Comparison of ENCODE assay signal across 8 cellular contexts in the genomic region with DNA sequence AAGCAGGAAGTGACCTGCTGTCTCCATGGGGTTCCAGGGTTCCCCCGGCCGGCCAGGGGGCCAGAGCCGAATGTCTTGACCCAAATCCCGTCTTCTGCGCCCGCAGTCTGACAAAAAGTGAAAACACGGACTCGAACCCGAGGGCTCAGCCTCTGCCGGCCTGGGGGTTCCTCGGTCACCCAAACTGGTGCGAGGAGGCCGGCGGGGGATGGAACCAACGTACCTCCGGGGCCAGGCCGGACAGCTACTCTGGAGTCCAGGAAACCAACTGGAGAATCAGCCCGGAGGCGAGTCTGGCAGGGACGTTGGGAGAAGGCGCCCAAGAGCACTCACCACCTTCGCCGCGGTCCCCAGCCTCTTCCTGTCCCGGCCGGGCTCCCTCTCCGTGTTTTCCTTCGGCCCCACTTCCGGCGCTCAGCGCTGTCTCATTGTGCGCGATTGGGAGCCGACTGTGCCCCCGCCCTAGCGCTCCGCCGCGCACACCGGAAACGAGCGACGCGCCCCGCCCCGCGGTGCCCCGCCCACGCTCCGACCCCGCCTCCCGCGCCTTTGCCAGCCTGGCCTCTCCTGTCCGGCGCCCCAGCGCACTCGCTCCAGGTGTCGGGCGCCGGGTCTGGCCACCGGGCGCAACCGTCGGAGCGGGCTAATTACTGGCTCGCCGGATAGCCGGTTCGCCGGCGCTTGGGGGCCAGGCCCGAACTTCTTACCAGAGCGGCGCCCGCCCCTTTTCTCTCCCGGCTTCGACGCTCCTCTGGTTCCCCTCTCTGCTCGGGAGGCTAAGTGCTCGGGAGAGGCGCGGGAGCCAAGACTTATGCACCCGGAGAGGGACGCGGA. TPM values are rescaled to one million over a fixed set of nuclear protein-coding genes. Genes with fewer than 3 reads are reported as not detected.
DNase-seq lines count a peak whose midpoint lies in the region; ATAC-seq, FAIRE-seq and TF ChIP-seq lines count a peak whose summit lies in the region.

A gene with protein sequence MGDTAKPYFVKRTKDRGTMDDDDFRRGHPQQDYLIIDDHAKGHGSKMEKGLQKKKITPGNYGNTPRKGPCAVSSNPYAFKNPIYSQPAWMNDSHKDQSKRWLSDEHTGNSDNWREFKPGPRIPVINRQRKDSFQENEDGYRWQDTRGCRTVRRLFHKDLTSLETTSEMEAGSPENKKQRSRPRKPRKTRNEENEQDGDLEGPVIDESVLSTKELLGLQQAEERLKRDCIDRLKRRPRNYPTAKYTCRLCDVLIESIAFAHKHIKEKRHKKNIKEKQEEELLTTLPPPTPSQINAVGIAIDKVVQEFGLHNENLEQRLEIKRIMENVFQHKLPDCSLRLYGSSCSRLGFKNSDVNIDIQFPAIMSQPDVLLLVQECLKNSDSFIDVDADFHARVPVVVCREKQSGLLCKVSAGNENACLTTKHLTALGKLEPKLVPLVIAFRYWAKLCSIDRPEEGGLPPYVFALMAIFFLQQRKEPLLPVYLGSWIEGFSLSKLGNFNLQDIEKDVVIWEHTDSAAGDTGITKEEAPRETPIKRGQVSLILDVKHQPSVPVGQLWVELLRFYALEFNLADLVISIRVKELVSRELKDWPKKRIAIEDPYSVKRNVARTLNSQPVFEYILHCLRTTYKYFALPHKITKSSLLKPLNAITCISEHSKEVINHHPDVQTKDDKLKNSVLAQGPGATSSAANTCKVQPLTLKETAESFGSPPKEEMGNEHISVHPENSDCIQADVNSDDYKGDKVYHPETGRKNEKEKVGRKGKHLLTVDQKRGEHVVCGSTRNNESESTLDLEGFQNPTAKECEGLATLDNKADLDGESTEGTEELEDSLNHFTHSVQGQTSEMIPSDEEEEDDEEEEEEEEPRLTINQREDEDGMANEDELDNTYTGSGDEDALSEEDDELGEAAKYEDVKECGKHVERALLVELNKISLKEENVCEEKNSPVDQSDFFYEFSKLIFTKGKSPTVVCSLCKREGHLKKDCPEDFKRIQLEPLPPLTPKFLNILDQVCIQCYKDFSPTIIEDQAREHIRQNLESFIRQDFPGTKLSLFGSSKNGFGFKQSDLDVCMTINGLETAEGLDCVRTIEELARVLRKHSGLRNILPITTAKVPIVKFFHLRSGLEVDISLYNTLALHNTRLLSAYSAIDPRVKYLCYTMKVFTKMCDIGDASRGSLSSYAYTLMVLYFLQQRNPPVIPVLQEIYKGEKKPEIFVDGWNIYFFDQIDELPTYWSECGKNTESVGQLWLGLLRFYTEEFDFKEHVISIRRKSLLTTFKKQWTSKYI (N-terminal part only) (minus strand): TSS at position 363 of the 834 bp plus-strand sequence. CDS start 1,211 bp downstream, outside the sequence.

- H3K4me3 ChIP-seq in right cardiac atrium (ENCODE audit: low read length): peak within 1 kb of the TSS; percentile 94

- intact Hi-C loops in T-helper 2 cell treated with Interferon-gamma antibody and Interleukin-4, amounts not matched to agents 100 ng/mL and 5 ng/mL, for 36 hours (cut with micrococcal nuclease): loop anchor here (1.0 to 10.0 kb wide), 6 partner anchors 52 to 612 kb away; partner anchors contain the start of genes GAS1, ISCA1 and NAA35
- intact Hi-C loops in right cardiac atrium (cut with DNase I): no loop called here

- no peaks in the 10 kb centered on the region for H3K27me3 ChIP-seq in right cardiac atrium (ENCODE audit: control insufficient read depth, insufficient read depth)

- no peak for FAIRE-seq in urothelium cell line (lab: Jason Lieb, UNC)

- peak; percentile 83 for TF ChIP-seq POLR2A in GM18505 (IDR thresholded peaks at IDR 0.05; ENCODE audit: borderline replicate concordance, extremely low read depth, insufficient read depth, insufficient read length)

- peak; percentile 69 to 81 for DNase-seq in NCI-H187 (lab: John Stamatoyannopoulos, UW)
- peak; percentile 25 to 97 (median 94) for DNase-seq in anterior cingulate cortex (lab: John Stamatoyannopoulos, UW)
- peak; percentile 96 to 98 (median 98) for DNase-seq in right cardiac atrium
- DNase-seq in pulmonary artery endothelial cell (ENCODE audit: low read depth, low spot score): peak; percentile 81
- DNase-seq in urothelium cell line (ENCODE audit: low spot score): peak; percentile 96

- H3K27ac ChIP-seq in right cardiac atrium (ENCODE audit: low read length): peak within 1 kb of the TSS; percentile 94

- peak; percentile 86 for ATAC-seq in GM18505 (IDR thresholded peaks at IDR 0.05; ENCODE audit: unreplicated experiment)
- ATAC-seq in HG02943 (IDR thresholded peaks at IDR 0.05; ENCODE audit: low read depth, unreplicated experiment): peak; percentile 85
- peak; percentile 98 to 99 for ATAC-seq in right cardiac atrium

- no peaks in the 10 kb centered on the region for H3K9me3 ChIP-seq in right cardiac atrium (ENCODE audit: control insufficient read depth, low read length)

- H3K4me1 ChIP-seq in right cardiac atrium (ENCODE audit: control insufficient read depth, insufficient read depth, low read length): peaks cover 3% of the 10 kb centered on the region

- WGBS in right cardiac atrium: under 1% methylated on average over 85 of the region's 85 CpGs

RNA-seq across cellular contexts. Expression of the gene that starts here (rescaled TPM):
- total RNA-seq in T-helper 2 cell treated with Interferon-gamma antibody and Interleukin-4, amounts not matched to agents 100 ng/mL and 5 ng/mL, for 36 hours: 39.2 and 40.9 TPM in 2 replicates
- total RNA-seq in right cardiac atrium (10 to 100 TPM; 11.8 to 17.0 (median 14.9) TPM), pulmonary artery endothelial cell (28.9 and 38.2 TPM in 2 replicates)
- polyA plus RNA-seq in right cardiac atrium: 8.4 TPM

Comparison
In these comparisons a context has a peak if more than half of its experiments do, and no peak if none do; other contexts are left out.
1. Peak in every context shown above with its lines: DNase-seq, ATAC-seq, H3K4me3 ChIP-seq and H3K27ac ChIP-seq.